23 cellular contexts compared by ENCODE assay signal in the genomic region with DNA sequence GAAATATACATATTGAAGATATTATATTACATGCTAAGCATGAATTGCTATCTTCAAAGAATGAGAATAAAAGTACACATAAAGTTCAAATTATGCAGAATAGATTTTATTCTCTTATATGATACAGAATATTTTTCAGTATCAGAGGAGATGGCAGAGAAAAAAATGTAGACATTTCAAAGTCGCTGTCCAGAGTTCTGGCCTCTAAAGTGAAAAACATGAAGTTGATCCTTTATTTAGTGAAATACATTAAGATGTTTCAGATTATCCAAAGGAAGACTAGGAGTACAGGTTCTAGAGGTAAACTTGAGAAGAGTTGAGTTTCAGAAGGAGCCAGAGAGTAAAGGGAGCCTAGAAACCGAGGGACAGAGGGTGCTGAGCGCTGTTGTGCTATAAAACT.
DNase-seq lines count a peak whose midpoint lies in the region; ATAC-seq, FAIRE-seq and TF ChIP-seq lines count a peak whose summit lies in the region.
"Had no signal": no experiment of that assay in that cellular context is flagged by ENCODE, and none has a peak within 500 bp of the region (broad histone marks: within the 10 kb centered on the region; RNA-seq: fewer than 3 reads in every experiment).

No MANE protein-coding gene starts in this region.

- H3K4me1 ChIP-seq in liver (ENCODE audit: control insufficient read depth in 4 of 4, insufficient read depth in 4 of 4, low read length in 3 of 4): peaks cover under 1 to 20% (median 17%) of the 10 kb centered on the region in 4 donors
- peaks cover 7% of the 10 kb centered on the region; the same call in 1 of the 2 replicates for H3K4me1 ChIP-seq in HepG2 (ENCODE audit: insufficient read depth, low read length)
- no peaks in the 10 kb centered on the region for H3K4me1 ChIP-seq in HCT116 (ENCODE audit: control insufficient read depth in 1 of 2, insufficient read depth in 2 of 2, low read length in 2 of 2)
- H3K4me1 ChIP-seq in vagina: no peaks in the 10 kb centered on the region
- H3K4me1 ChIP-seq: BE2C, BLaER1, Caco-2 had no signal

- H3K4me3 ChIP-seq in liver (ENCODE audit: low read depth in 1 of 3, low read length in 3 of 3): no peak overlapping the region
- no peak overlapping the region for H3K4me3 ChIP-seq in HepG2 (replicated peaks in 1 of 3; ENCODE audit: insufficient read depth in 1 of 3, low read depth in 2 of 3, low read length in 3 of 3)
- H3K4me3 ChIP-seq in HCT116 (replicated peaks in 1 of 2; ENCODE audit: low read depth in 1 of 2, low read length in 2 of 2): no peak overlapping the region
- no peak overlapping the region for H3K4me3 ChIP-seq in vagina
- H3K4me3 ChIP-seq: BLaER1, GM12878 had no signal

- H3K27me3 ChIP-seq in liver (ENCODE audit: control insufficient read depth in 4 of 4, insufficient read depth in 4 of 4, low read length in 3 of 4): no peaks in the 10 kb centered on the region
- H3K27me3 ChIP-seq in HepG2 (ENCODE audit: control insufficient read depth in 1 of 2, insufficient read depth in 2 of 2, low read length in 2 of 2): no peaks in the 10 kb centered on the region
- H3K27me3 ChIP-seq in HCT116 (ENCODE audit: insufficient read depth, low read length): peaks cover 83% of the 10 kb centered on the region
- H3K27me3 ChIP-seq in vagina: no peaks in the 10 kb centered on the region
- H3K27me3 ChIP-seq: BLaER1 had no signal

- H4K20me1 ChIP-seq in HepG2 (ENCODE audit: insufficient read depth, low read length) (no peaks in the 10 kb centered on the region), HCT116 (ENCODE audit: insufficient read depth) (no peaks in the 10 kb centered on the region)
- H4K20me1 ChIP-seq: BLaER1 had no signal

- H3K36me3 ChIP-seq in liver (ENCODE audit: control insufficient read depth in 4 of 4, insufficient read depth in 3 of 4, low read depth in 1 of 4, low read length in 3 of 4) (no peaks in the 10 kb centered on the region), HepG2 (replicated peaks in 1 of 2; ENCODE audit: control insufficient read depth in 1 of 2, insufficient read depth in 2 of 2, low read length in 2 of 2) (no peaks in the 10 kb centered on the region), HCT116 (ENCODE audit: control insufficient read depth in 1 of 2, insufficient read depth in 2 of 2, low read length in 2 of 2) (no peaks in the 10 kb centered on the region), vagina (no peaks in the 10 kb centered on the region)
- H3K36me3 ChIP-seq: BE2C, BLaER1 had no signal

- H3K27ac ChIP-seq in liver (ENCODE audit: low read depth in 1 of 2, low read length in 2 of 2): no peak overlapping the region
- no peak overlapping the region for H3K27ac ChIP-seq in HepG2 (ENCODE audit: extremely low read length, insufficient read depth, low read length)
- H3K27ac ChIP-seq in HCT116 (ENCODE audit: low read depth, low read length): no peak overlapping the region
- no peak overlapping the region for H3K27ac ChIP-seq in vagina
- H3K27ac ChIP-seq: 22Rv1, BLaER1 had no signal

- no peaks in the 10 kb centered on the region for H3K79me2 ChIP-seq in HepG2 (ENCODE audit: insufficient read depth, low read length)
- H3K79me2 ChIP-seq in HCT116 (ENCODE audit: insufficient read depth, low read length): no peaks in the 10 kb centered on the region

- H3K9ac ChIP-seq in liver (ENCODE audit: low read depth in 1 of 2, low read length in 2 of 2): no peak overlapping the region
- no peak overlapping the region for H3K9ac ChIP-seq in HepG2 (ENCODE audit: insufficient read depth, low read depth, low read length)
- H3K9ac ChIP-seq in HCT116 (ENCODE audit: low read length): no peak overlapping the region
- H3K9ac ChIP-seq: BLaER1 had no signal

- POLR2A ChIA-PET in HepG2 (lab: Yijun Ruan, JAX) (no interaction called here), HCT116 (lab: Charles Lee) (no interaction called here)

- RAD21 ChIA-PET in HCT116 (lab: Charles Lee; ENCODE audit: low non-redundant PET in 1 of 2, low total read pairs in 2 of 2, uncharacterized antibody in 2 of 2, unreplicated experiment in 2 of 2): no interaction called here

- no peaks in the 10 kb centered on the region for H3K9me2 ChIP-seq in HCT116 (ENCODE audit: insufficient read depth)

- FAIRE-seq in HepG2 (lab: Jason Lieb, UNC): no peak
- FAIRE-seq: D721Med, G401.6, GM12878, GM12892, GM18507 had no signal

- intact Hi-C loops in HepG2 (cut with micrococcal nuclease; ENCODE audit: unreplicated experiment): no loop called here
- intact Hi-C loops in HCT116 (cut with micrococcal nuclease): no loop called here
- intact Hi-C loops in vagina (cut with DNase I): no loop called here

- CTCF ChIA-PET in HepG2 (lab: Yijun Ruan, JAX; ENCODE audit: low intra/inter-chr PET ratio, low total read pairs) (no interaction called here), HCT116 (lab: Charles Lee) (no interaction called here)

- ATAC-seq in HepG2: no peak
- ATAC-seq in HCT116: no peak
- ATAC-seq: CD8-positive, alpha-beta T cell; GM12878 had no signal

- TF ChIP-seq CTCF in liver (IDR thresholded peaks at IDR 0.05; ENCODE audit: low read depth, low read length, missing input control) (no peak), HepG2 (CRISPR knock-in tag; IDR thresholded peaks at IDR 0.05) (no peak), HCT116 (IDR thresholded peaks at IDR 0.05 in 2 of 3, conservative IDR thresholded peaks at IDR 0.05 in 1 of 3; ENCODE audit: borderline replicate concordance in 1 of 3, insufficient read depth in 1 of 3, low read depth in 2 of 3, low read length in 2 of 3) (no peak), vagina (IDR thresholded peaks at IDR 0.05) (no peak)

- BruUV-seq in HepG2 (replicated peaks; lab: Mats Ljungman, UMichigan): no TSS peak
- BruUV-seq in HCT116 (replicated peaks; lab: Mats Ljungman, UMichigan): no TSS peak

- TF ChIP-seq POLR2A in HepG2 (IDR thresholded peaks at IDR 0.05; ENCODE audit: insufficient read depth in 1 of 2, low read depth in 2 of 2, low read length in 2 of 2): no peak
- no peak for TF ChIP-seq POLR2A in HCT116 (IDR thresholded peaks at IDR 0.05; ENCODE audit: borderline replicate concordance, extremely low read depth, insufficient read depth, insufficient read length)
- no peak for TF ChIP-seq POLR2A in vagina (IDR thresholded peaks at IDR 0.05)

- H2AFZ ChIP-seq in HepG2 (ENCODE audit: low read length) (no peak overlapping the region), HCT116 (ENCODE audit: low read depth, low read length, poor library complexity, severe bottlenecking) (no peak overlapping the region)

- TF ChIP-seq EP300 in HepG2 (IDR thresholded peaks at IDR 0.05; ENCODE audit: low read depth in 2 of 2, low read length in 2 of 2) (no peak), HepG2 (CRISPR knock-in tag; IDR thresholded peaks at IDR 0.05; ENCODE audit: borderline replicate concordance) (no peak), Ishikawa (IDR thresholded peaks at IDR 0.05; ENCODE audit: borderline replicate concordance) (no peak)

- H3K9me3 ChIP-seq in liver (ENCODE audit: control insufficient read depth in 4 of 4, low read length in 3 of 4) (no peaks in the 10 kb centered on the region), HepG2 (ENCODE audit: low read length) (no peaks in the 10 kb centered on the region), HCT116 (ENCODE audit: control insufficient read depth in 1 of 2, insufficient read depth in 1 of 2, low read depth in 1 of 2, low read length in 2 of 2) (no peaks in the 10 kb centered on the region), vagina (no peaks in the 10 kb centered on the region)
- H3K9me3 ChIP-seq: BE2C, BLaER1, Caco-2 had no signal

- no peak overlapping the region for H3K4me2 ChIP-seq in HepG2 (ENCODE audit: low read depth, low read length)
- no peak overlapping the region for H3K4me2 ChIP-seq in HCT116 (ENCODE audit: low read length)
- H3K4me2 ChIP-seq: BLaER1 had no signal

- DNase-seq in HepG2 (ENCODE audit: low spot score): no peak
- DNase-seq in HCT116 (ENCODE audit: low read depth, low spot score): no peak
- DNase-seq in left kidney (ENCODE audit: low read depth, low spot score): peak; percentile 21
- DNase-seq in vagina (ENCODE audit: extremely low spot score in 2 of 2): no peak
- no peak for DNase-seq in LoVo (ENCODE audit: low spot score)
- no peak for DNase-seq in GDM1 (lab: John Stamatoyannopoulos, UW)
- DNase-seq: ACHN; BE2C; C1 segment of cervical spinal cord; Caco-2; Calu3; CD4-positive, alpha-beta T cell; CD8-positive, alpha-beta T cell; DMS79 treated with DMSO at 0.1 percent for 48 hours had no signal

- in situ Hi-C loops in HepG2 (cut with HindIII; ENCODE audit: extremely low pct_ligation_motif_present, low pct_unique_long_range_greater_than_20kb): no loop called here

- WGBS in liver: 87% methylated on average over 3 of the region's 3 CpGs
- 0% methylated on average over 3 of the region's 3 CpGs for WGBS in HepG2 (ENCODE audit: low lambda C conversion rate)

- TF ChIP-seq RAD21 in liver (IDR thresholded peaks at IDR 0.05) (no peak), HepG2 (CRISPR knock-in tag; IDR thresholded peaks at IDR 0.05) (no peak), HCT116 (IDR thresholded peaks at IDR 0.05; ENCODE audit: low read depth) (no peak), Ishikawa (IDR thresholded peaks at IDR 0.05; ENCODE audit: low read depth) (no peak)

TF ChIP-seq in liver, 16 proteins besides CTCF, POLR2A, EP300 and RAD21 (continues in another document):
- TF ChIP-seq HNF4A (conservative IDR thresholded peaks at IDR 0.05): no peak

TF ChIP-seq in HCT116, 20 proteins besides CTCF, POLR2A, EP300 and RAD21 (continues in another document):
- TF ChIP-seq POLR2AphosphoS5 (IDR thresholded peaks at IDR 0.05; ENCODE audit: low read depth, low read length): no peak

TF ChIP-seq in Ishikawa, 13 proteins besides CTCF, POLR2A, EP300 and RAD21 (continues in another document):
- TF ChIP-seq, protein P1, sequence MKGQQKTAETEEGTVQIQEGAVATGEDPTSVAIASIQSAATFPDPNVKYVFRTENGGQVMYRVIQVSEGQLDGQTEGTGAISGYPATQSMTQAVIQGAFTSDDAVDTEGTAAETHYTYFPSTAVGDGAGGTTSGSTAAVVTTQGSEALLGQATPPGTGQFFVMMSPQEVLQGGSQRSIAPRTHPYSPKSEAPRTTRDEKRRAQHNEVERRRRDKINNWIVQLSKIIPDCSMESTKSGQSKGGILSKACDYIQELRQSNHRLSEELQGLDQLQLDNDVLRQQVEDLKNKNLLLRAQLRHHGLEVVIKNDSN (IDR thresholded peaks at IDR 0.05): no peak
- TF ChIP-seq TCF12 (IDR thresholded peaks at IDR 0.05; ENCODE audit: low read depth): no peak
